ENCODE assay signal across 1 cellular context in the genomic region with DNA sequence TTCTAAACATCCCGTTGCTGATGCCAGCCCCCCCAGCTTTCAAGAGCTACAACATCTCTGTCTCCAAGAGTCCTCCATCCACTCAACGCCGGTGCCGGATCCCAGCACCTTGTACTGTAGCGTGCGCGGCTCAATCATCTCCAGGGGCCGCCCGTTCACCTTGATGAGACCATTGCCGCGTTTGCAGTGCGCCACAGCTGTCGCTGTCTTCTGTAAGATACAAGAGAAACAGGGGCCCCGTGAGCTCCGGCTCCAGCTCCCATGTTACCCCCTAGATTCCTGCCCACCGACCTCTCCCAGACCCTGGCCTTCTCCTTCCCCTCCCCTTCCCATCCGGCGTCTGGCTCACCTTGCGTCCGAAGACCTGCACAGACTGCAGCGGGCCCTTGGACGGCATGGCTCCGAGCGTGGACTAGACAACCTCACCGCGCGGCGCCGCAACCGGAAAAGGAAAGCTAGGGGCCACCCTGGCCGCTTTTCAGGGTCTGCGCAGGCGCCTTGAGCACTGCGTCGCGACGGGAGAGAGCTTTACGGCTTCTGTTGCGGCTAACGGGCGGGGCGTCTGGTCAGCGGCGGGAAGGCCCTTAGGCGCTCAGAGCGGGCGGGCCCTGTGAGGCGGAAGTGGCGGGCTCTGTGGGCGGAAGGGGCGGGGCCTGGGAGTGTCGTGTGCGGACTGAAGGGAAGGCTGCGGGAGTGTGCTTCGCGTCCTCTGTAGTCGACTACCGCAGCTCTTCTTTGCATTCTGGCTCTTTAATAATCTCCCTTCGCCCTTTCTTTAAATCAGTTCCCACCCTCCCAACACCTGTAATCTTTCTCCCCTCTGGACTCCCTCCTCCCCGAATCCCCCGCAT.
TF ChIP-seq lines count a peak whose summit lies in the region.

A gene (minus strand): TSS at position 451 of the 851 bp plus-strand sequence. CDS start 54 bp downstream, at position 397.

TF ChIP-seq in K562, 482 proteins besides CTCF, POLR2A, EP300 and RAD21 (continued from another document and continues in another):
- TF ChIP-seq, protein P1, sequence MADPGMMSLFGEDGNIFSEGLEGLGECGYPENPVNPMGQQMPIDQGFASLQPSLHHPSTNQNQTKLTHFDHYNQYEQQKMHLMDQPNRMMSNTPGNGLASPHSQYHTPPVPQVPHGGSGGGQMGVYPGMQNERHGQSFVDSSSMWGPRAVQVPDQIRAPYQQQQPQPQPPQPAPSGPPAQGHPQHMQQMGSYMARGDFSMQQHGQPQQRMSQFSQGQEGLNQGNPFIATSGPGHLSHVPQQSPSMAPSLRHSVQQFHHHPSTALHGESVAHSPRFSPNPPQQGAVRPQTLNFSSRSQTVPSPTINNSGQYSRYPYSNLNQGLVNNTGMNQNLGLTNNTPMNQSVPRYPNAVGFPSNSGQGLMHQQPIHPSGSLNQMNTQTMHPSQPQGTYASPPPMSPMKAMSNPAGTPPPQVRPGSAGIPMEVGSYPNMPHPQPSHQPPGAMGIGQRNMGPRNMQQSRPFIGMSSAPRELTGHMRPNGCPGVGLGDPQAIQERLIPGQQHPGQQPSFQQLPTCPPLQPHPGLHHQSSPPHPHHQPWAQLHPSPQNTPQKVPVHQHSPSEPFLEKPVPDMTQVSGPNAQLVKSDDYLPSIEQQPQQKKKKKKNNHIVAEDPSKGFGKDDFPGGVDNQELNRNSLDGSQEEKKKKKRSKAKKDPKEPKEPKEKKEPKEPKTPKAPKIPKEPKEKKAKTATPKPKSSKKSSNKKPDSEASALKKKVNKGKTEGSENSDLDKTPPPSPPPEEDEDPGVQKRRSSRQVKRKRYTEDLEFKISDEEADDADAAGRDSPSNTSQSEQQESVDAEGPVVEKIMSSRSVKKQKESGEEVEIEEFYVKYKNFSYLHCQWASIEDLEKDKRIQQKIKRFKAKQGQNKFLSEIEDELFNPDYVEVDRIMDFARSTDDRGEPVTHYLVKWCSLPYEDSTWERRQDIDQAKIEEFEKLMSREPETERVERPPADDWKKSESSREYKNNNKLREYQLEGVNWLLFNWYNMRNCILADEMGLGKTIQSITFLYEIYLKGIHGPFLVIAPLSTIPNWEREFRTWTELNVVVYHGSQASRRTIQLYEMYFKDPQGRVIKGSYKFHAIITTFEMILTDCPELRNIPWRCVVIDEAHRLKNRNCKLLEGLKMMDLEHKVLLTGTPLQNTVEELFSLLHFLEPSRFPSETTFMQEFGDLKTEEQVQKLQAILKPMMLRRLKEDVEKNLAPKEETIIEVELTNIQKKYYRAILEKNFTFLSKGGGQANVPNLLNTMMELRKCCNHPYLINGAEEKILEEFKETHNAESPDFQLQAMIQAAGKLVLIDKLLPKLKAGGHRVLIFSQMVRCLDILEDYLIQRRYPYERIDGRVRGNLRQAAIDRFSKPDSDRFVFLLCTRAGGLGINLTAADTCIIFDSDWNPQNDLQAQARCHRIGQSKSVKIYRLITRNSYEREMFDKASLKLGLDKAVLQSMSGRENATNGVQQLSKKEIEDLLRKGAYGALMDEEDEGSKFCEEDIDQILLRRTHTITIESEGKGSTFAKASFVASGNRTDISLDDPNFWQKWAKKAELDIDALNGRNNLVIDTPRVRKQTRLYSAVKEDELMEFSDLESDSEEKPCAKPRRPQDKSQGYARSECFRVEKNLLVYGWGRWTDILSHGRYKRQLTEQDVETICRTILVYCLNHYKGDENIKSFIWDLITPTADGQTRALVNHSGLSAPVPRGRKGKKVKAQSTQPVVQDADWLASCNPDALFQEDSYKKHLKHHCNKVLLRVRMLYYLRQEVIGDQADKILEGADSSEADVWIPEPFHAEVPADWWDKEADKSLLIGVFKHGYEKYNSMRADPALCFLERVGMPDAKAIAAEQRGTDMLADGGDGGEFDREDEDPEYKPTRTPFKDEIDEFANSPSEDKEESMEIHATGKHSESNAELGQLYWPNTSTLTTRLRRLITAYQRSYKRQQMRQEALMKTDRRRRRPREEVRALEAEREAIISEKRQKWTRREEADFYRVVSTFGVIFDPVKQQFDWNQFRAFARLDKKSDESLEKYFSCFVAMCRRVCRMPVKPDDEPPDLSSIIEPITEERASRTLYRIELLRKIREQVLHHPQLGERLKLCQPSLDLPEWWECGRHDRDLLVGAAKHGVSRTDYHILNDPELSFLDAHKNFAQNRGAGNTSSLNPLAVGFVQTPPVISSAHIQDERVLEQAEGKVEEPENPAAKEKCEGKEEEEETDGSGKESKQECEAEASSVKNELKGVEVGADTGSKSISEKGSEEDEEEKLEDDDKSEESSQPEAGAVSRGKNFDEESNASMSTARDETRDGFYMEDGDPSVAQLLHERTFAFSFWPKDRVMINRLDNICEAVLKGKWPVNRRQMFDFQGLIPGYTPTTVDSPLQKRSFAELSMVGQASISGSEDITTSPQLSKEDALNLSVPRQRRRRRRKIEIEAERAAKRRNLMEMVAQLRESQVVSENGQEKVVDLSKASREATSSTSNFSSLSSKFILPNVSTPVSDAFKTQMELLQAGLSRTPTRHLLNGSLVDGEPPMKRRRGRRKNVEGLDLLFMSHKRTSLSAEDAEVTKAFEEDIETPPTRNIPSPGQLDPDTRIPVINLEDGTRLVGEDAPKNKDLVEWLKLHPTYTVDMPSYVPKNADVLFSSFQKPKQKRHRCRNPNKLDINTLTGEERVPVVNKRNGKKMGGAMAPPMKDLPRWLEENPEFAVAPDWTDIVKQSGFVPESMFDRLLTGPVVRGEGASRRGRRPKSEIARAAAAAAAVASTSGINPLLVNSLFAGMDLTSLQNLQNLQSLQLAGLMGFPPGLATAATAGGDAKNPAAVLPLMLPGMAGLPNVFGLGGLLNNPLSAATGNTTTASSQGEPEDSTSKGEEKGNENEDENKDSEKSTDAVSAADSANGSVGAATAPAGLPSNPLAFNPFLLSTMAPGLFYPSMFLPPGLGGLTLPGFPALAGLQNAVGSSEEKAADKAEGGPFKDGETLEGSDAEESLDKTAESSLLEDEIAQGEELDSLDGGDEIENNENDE (IDR thresholded peaks at IDR 0.05; ENCODE audit: low read depth, low read length) = no peak
- TF ChIP-seq, protein P2, sequence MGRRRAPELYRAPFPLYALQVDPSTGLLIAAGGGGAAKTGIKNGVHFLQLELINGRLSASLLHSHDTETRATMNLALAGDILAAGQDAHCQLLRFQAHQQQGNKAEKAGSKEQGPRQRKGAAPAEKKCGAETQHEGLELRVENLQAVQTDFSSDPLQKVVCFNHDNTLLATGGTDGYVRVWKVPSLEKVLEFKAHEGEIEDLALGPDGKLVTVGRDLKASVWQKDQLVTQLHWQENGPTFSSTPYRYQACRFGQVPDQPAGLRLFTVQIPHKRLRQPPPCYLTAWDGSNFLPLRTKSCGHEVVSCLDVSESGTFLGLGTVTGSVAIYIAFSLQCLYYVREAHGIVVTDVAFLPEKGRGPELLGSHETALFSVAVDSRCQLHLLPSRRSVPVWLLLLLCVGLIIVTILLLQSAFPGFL (CRISPR knock-in tag; IDR thresholded peaks at IDR 0.05) = 0 out of 2 replicates have a peak, but pooled peaks have one; percentile 16
- TF ChIP-seq ZNF124 (CRISPR knock-in tag; IDR thresholded peaks at IDR 0.05) (no peak), PTTG1 (tag; IDR thresholded peaks at IDR 0.05; ENCODE audit: low read depth) (no peak), POLR2AphosphoS5 (IDR thresholded peaks at IDR 0.05; ENCODE audit: control insufficient read depth, insufficient read depth, low read depth, low read length) (peak; percentile 99), PTBP1 (IDR thresholded peaks at IDR 0.05; ENCODE audit: low read depth, low read length) (no peak), ELF4 (CRISPR knock-in tag; IDR thresholded peaks at IDR 0.05) (no peak), BRD4 (IDR thresholded peaks at IDR 0.05) (peak; percentile 91), LCOR (CRISPR knock-in tag; IDR thresholded peaks at IDR 0.05) (peak; percentile 62; the same call in 1 of the 2 replicates), SIRT6 (IDR thresholded peaks at IDR 0.05; ENCODE audit: low read depth, low read length) (no peak), SETDB1 (IDR thresholded peaks at IDR 0.05; ENCODE audit: low read length) (no peak), U2AF1 (optimal IDR thresholded peaks at IDR 0.05; ENCODE audit: low read depth, low read length) (peak; percentile 97)
- TF ChIP-seq, protein P3, sequence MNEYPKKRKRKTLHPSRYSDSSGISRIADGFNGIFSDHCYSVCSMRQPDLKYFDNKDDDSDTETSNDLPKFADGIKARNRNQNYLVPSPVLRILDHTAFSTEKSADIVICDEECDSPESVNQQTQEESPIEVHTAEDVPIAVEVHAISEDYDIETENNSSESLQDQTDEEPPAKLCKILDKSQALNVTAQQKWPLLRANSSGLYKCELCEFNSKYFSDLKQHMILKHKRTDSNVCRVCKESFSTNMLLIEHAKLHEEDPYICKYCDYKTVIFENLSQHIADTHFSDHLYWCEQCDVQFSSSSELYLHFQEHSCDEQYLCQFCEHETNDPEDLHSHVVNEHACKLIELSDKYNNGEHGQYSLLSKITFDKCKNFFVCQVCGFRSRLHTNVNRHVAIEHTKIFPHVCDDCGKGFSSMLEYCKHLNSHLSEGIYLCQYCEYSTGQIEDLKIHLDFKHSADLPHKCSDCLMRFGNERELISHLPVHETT (CRISPR knock-in tag; conservative IDR thresholded peaks at IDR 0.05 in 1 of 2, IDR thresholded peaks at IDR 0.05 in 1 of 2) = peak in 1 of 2 experiments; percentile 84; a peak in 2 of 4 replicates
- TF ChIP-seq, protein P4, sequence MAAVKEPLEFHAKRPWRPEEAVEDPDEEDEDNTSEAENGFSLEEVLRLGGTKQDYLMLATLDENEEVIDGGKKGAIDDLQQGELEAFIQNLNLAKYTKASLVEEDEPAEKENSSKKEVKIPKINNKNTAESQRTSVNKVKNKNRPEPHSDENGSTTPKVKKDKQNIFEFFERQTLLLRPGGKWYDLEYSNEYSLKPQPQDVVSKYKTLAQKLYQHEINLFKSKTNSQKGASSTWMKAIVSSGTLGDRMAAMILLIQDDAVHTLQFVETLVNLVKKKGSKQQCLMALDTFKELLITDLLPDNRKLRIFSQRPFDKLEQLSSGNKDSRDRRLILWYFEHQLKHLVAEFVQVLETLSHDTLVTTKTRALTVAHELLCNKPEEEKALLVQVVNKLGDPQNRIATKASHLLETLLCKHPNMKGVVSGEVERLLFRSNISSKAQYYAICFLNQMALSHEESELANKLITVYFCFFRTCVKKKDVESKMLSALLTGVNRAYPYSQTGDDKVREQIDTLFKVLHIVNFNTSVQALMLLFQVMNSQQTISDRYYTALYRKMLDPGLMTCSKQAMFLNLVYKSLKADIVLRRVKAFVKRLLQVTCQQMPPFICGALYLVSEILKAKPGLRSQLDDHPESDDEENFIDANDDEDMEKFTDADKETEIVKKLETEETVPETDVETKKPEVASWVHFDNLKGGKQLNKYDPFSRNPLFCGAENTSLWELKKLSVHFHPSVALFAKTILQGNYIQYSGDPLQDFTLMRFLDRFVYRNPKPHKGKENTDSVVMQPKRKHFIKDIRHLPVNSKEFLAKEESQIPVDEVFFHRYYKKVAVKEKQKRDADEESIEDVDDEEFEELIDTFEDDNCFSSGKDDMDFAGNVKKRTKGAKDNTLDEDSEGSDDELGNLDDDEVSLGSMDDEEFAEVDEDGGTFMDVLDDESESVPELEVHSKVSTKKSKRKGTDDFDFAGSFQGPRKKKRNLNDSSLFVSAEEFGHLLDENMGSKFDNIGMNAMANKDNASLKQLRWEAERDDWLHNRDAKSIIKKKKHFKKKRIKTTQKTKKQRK (IDR thresholded peaks at IDR 0.05; ENCODE audit: borderline replicate concordance, low read depth, low read length) = no peak
- TF ChIP-seq, protein P5, sequence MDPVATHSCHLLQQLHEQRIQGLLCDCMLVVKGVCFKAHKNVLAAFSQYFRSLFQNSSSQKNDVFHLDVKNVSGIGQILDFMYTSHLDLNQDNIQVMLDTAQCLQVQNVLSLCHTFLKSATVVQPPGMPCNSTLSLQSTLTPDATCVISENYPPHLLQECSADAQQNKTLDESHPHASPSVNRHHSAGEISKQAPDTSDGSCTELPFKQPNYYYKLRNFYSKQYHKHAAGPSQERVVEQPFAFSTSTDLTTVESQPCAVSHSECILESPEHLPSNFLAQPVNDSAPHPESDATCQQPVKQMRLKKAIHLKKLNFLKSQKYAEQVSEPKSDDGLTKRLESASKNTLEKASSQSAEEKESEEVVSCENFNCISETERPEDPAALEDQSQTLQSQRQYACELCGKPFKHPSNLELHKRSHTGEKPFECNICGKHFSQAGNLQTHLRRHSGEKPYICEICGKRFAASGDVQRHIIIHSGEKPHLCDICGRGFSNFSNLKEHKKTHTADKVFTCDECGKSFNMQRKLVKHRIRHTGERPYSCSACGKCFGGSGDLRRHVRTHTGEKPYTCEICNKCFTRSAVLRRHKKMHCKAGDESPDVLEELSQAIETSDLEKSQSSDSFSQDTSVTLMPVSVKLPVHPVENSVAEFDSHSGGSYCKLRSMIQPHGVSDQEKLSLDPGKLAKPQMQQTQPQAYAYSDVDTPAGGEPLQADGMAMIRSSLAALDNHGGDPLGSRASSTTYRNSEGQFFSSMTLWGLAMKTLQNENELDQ (CRISPR knock-in tag; IDR thresholded peaks at IDR 0.05; ENCODE audit: borderline replicate concordance) = no peak
- TF ChIP-seq, protein P6, sequence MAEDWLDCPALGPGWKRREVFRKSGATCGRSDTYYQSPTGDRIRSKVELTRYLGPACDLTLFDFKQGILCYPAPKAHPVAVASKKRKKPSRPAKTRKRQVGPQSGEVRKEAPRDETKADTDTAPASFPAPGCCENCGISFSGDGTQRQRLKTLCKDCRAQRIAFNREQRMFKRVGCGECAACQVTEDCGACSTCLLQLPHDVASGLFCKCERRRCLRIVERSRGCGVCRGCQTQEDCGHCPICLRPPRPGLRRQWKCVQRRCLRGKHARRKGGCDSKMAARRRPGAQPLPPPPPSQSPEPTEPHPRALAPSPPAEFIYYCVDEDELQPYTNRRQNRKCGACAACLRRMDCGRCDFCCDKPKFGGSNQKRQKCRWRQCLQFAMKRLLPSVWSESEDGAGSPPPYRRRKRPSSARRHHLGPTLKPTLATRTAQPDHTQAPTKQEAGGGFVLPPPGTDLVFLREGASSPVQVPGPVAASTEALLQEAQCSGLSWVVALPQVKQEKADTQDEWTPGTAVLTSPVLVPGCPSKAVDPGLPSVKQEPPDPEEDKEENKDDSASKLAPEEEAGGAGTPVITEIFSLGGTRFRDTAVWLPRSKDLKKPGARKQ (CRISPR knock-in tag; IDR thresholded peaks at IDR 0.05) = no peak
- TF ChIP-seq, protein P7, sequence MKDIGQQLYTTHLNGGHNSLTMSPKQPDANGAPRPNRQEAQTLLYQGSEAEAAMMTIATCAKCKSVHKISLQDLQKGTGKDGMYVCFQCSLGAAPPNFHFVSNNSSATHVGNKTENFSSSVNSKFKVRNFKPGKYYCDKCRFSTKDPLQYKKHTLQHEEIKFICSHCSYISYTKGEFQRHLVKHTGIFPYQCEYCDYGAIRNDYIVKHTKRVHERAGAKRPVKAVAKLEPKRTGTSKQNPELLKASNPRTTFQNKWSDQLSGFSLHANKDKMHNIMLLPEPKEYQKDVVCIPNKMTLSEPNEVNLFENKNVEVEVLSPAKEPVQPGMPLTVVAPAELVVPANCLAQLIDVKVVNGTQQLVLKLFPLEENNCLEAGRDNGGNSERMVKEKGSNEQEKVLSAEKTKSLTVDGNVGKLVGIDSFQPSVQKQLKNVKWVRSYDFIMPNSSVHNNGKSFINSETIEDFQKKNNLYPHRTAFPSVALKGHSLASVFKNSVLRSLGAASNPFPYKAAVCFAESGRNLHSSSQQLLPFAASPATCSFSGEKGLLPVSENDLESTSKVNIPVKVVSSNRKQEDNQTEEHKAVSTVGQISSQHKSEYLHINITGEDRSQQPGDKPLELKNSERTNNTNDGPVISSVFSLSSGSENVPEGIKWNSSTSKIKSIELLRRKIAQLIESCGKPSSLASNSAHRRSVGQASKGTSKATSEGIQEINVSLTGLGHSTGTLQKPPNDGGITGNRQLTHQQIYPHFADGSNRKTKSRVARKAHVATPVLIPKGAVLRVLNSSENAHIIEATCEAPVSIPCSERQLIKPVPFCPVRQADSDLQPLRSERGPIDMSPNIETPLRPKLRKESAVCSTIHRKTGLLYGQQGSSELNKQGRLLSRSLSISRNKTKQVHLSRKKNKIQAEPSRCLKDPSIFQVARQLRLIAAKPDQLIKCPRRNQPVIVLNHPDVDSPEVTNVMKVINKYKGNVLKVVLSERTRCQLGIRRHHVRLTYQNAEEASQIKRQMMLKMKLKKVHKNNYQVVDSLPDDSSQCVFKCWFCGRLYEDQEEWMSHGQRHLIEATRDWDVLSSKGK (CRISPR knock-in tag; IDR thresholded peaks at IDR 0.05) = no peak
- TF ChIP-seq, protein P8, sequence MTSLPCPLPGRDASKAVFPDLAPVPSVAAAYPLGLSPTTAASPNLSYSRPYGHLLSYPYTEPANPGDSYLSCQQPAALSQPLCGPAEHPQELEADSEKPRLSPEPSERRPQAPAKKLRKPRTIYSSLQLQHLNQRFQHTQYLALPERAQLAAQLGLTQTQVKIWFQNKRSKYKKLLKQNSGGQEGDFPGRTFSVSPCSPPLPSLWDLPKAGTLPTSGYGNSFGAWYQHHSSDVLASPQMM (CRISPR knock-in tag; IDR thresholded peaks at IDR 0.05) = no peak
